In the genomic region with DNA sequence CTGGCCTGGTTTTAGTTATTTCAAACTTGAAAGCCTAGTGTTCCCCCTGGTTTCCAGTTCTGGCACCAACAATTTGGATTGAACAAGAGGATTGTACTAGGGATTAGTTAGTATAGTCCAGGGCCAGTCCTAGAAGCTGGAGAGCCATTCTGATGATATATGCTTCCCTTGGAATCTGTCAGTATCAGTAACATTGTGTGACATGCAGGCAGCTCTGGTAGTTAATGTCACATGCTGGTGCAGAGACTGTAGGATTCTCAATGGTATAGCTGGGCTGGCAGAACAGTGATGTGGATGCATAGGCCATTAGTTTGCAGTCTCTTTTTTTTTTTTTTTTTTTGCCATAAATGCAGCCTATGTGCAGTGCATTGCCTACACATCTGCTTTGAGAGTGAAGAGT, we compare ENCODE assay signal across 21 cellular contexts. TPM values are rescaled to one million over a fixed set of nuclear protein-coding genes. Genes with fewer than 3 reads are reported as not detected.
DNase-seq lines count a peak whose midpoint lies in the region; ATAC-seq, FAIRE-seq and TF ChIP-seq lines count a peak whose summit lies in the region.
"Had no signal": no experiment of that assay in that cellular context is flagged by ENCODE, and none has a peak within 500 bp of the region (broad histone marks: within the 10 kb centered on the region; RNA-seq: fewer than 3 reads in every experiment).

No MANE protein-coding gene starts in this region.

- H3K36me3 Mint-ChIP-seq in T-helper 17 cell (ENCODE audit: low read depth): peaks cover 5% of the 10 kb centered on the region
- H3K36me3 Mint-ChIP-seq in naive B cell: peaks cover 8 to 22% of the 10 kb centered on the region in 2 donors

- no peak for TF ChIP-seq CTCF in DND-41 (IDR thresholded peaks at IDR 0.05; ENCODE audit: borderline replicate concordance, extremely low read depth, low read length, poor library complexity, severe bottlenecking)

- no peaks in the 10 kb centered on the region for H3K27me3 ChIP-seq in BLaER1 treated with 17β-estradiol and CSF1 and Interleukin-3, amounts not matched to agents 10 nM and 100 nM
- H3K27me3 ChIP-seq in DND-41 (ENCODE audit: insufficient read depth, low read length, poor library complexity): no peaks in the 10 kb centered on the region
- H3K27me3 ChIP-seq: MG63, Peyer's patch had no signal

- H3K9me3 Mint-ChIP-seq in naive B cell: no peaks in the 10 kb centered on the region
- no peaks in the 10 kb centered on the region for H3K9me3 Mint-ChIP-seq in stimulated activated naive CD8-positive, alpha-beta T cell treated with anti-CD3 and anti-CD28 coated beads, Interleukin-15, amount 100 ng/mL, for 72 hours
- H3K9me3 Mint-ChIP-seq: GM23338 had no signal

- H3K27me3 Mint-ChIP-seq in T-helper 17 cell (no peaks in the 10 kb centered on the region), naive B cell (no peaks in the 10 kb centered on the region)
- H3K27me3 Mint-ChIP-seq in stimulated activated naive CD8-positive, alpha-beta T cell treated with anti-CD3 and anti-CD28 coated beads, Interleukin-15, amount 100 ng/mL, for 72 hours: no peaks in the 10 kb centered on the region

- no peaks in the 10 kb centered on the region for H3K9me3 ChIP-seq in BLaER1 treated with 17β-estradiol and CSF1 and Interleukin-3, amounts not matched to agents 10 nM and 100 nM (replicated peaks in 1 of 11)
- no peaks in the 10 kb centered on the region for H3K9me3 ChIP-seq in DND-41 (ENCODE audit: insufficient read depth, low read length, severe bottlenecking)
- no peaks in the 10 kb centered on the region for H3K9me3 ChIP-seq in T-helper 17 cell (ENCODE audit: control insufficient read depth, low read length, poor library complexity, severe bottlenecking)
- H3K9me3 ChIP-seq: MG63, Peyer's patch had no signal

- FAIRE-seq in GM19239 (lab: Jason Lieb, UNC): no peak

- peak overlapping the region; percentile 90 for H3K27ac Mint-ChIP-seq in T-helper 17 cell
- H3K27ac Mint-ChIP-seq in naive B cell: peak overlapping the region in 5 of 6 donors; percentile 40 to 100 (median 86)
- no peak overlapping the region for H3K27ac Mint-ChIP-seq in stimulated activated naive CD8-positive, alpha-beta T cell treated with anti-CD3 and anti-CD28 coated beads, Interleukin-15, amount 100 ng/mL, for 72 hours
- H3K27ac Mint-ChIP-seq: GM23338 had no signal

- H3K4me1 Mint-ChIP-seq in T-helper 17 cell: peaks cover 72% of the 10 kb centered on the region
- peaks cover 64 to 89% (median 87%) of the 10 kb centered on the region in 3 donors for H3K4me1 Mint-ChIP-seq in naive B cell
- H3K4me1 Mint-ChIP-seq in stimulated activated naive CD8-positive, alpha-beta T cell treated with anti-CD3 and anti-CD28 coated beads, Interleukin-15, amount 100 ng/mL, for 72 hours: peaks cover 98% of the 10 kb centered on the region

- DNase-seq in DND-41: no peak
- DNase-seq in T-helper 17 cell: no peak
- no peak for DNase-seq in naive B cell
- DNase-seq in stimulated activated naive CD8-positive, alpha-beta T cell treated with anti-CD3 and anti-CD28 coated beads, Interleukin-15, amount 100 ng/mL, for 72 hours: no peak
- DNase-seq in stimulated activated CD4-positive, alpha-beta T cell treated with anti-CD3 and anti-CD28 coated beads, Interleukin-2, amount 100 ng/mL, for 48 hours: no peak
- no peak for DNase-seq in GM19239 (ENCODE audit: insufficient read length, low spot score)
- no peak for DNase-seq in NAMALWA (ENCODE audit: low spot score)
- DNase-seq: AML-193, COR-L47, DMS153, KBM-7, MG63, NCI-H1105, NCI-H187, NCI-H446, NCI-H748 treated with DMSO at 0.1 percent for 48 hours, Peyer's patch, SHP77 had no signal

- 0 out of 22 replicates have a peak overlapping the region, but pooled peaks of 1 of the 11 experiments have one; percentile 3 for H3K27ac ChIP-seq in BLaER1 treated with 17β-estradiol and CSF1 and Interleukin-3, amounts not matched to agents 10 nM and 100 nM
- H3K27ac ChIP-seq in DND-41 (ENCODE audit: low read length): peak overlapping the region; percentile 75

- no peak overlapping the region for H3K9ac ChIP-seq in BLaER1 treated with 17β-estradiol and CSF1 and Interleukin-3, amounts not matched to agents 10 nM and 100 nM
- H3K9ac ChIP-seq in DND-41 (ENCODE audit: low read depth, low read length): peak overlapping the region; percentile 22; the same call in 1 of the 2 replicates

- H3K4me2 ChIP-seq in BLaER1 treated with 17β-estradiol and CSF1 and Interleukin-3, amounts not matched to agents 10 nM and 100 nM: peak overlapping the region in 10 of 11 experiments; percentile 54 to 78 (median 69); a peak in 20 of 22 replicates
- H3K4me2 ChIP-seq in DND-41 (ENCODE audit: insufficient read depth, low read length): peak overlapping the region; percentile 47; the same call in 1 of the 2 replicates
- H3K4me2 ChIP-seq: GM23338 had no signal

- peaks cover 72 to 97% (median 86%) of the 10 kb centered on the region in 10 experiments for H3K4me1 ChIP-seq in BLaER1 treated with 17β-estradiol and CSF1 and Interleukin-3, amounts not matched to agents 10 nM and 100 nM
- H3K4me1 ChIP-seq in DND-41 (ENCODE audit: insufficient read depth, low read length): peaks cover 42% of the 10 kb centered on the region

- peaks cover 25 to 88% (median 55%) of the 10 kb centered on the region in 11 experiments for H3K36me3 ChIP-seq in BLaER1 treated with 17β-estradiol and CSF1 and Interleukin-3, amounts not matched to agents 10 nM and 100 nM
- H3K36me3 ChIP-seq in DND-41 (ENCODE audit: insufficient read depth, low read length): peaks cover 23% of the 10 kb centered on the region
- H3K36me3 ChIP-seq: MG63 had no signal

- H3K4me3 ChIP-seq in BLaER1 treated with 17β-estradiol and CSF1 and Interleukin-3, amounts not matched to agents 10 nM and 100 nM: no peak overlapping the region
- H3K4me3 ChIP-seq in DND-41 (ENCODE audit: low read depth in 1 of 2, low read length in 2 of 2): no peak overlapping the region
- H3K4me3 ChIP-seq: GM23338, MG63 had no signal

- H2AFZ ChIP-seq in DND-41 (ENCODE audit: low read depth, low read length): no peak overlapping the region
- H2AFZ ChIP-seq: GM23338 had no signal

- ATAC-seq in DND-41 (ENCODE audit: insufficient read depth, low read depth) (no peak), T-helper 17 cell (no peak), naive B cell (ENCODE audit: low read depth in 2 of 2) (no peak)
- no peak for ATAC-seq in stimulated activated naive CD8-positive, alpha-beta T cell treated with anti-CD3 and anti-CD28 coated beads, Interleukin-15, amount 100 ng/mL, for 72 hours
- ATAC-seq: GM23338, SK-N-SH treated with all-trans-retinoic acid at 6 μM for 48 hours had no signal

- peaks cover 10 to 98% (median 45%) of the 10 kb centered on the region in 11 experiments; a peak in 19 of 22 replicates for H4K20me1 ChIP-seq in BLaER1 treated with 17β-estradiol and CSF1 and Interleukin-3, amounts not matched to agents 10 nM and 100 nM
- H4K20me1 ChIP-seq in DND-41 (ENCODE audit: insufficient read depth, low read length): peaks cover 25% of the 10 kb centered on the region

- H3K79me2 ChIP-seq in DND-41 (ENCODE audit: insufficient read depth, low read length): peaks cover 37% of the 10 kb centered on the region

- H3K4me3 Mint-ChIP-seq in T-helper 17 cell: peak overlapping the region; percentile 83
- peak overlapping the region; percentile 51 to 92 (median 86) for H3K4me3 Mint-ChIP-seq in naive B cell
- no peak overlapping the region for H3K4me3 Mint-ChIP-seq in stimulated activated naive CD8-positive, alpha-beta T cell treated with anti-CD3 and anti-CD28 coated beads, Interleukin-15, amount 100 ng/mL, for 72 hours
- H3K4me3 Mint-ChIP-seq: GM23338 had no signal

RNA-seq across cellular contexts. Expression of gene MGAT5, which starts 3.6 kb away (rescaled TPM):
- total RNA-seq in T-helper 17 cell: 100 to 1,000 TPM; 120 to 127 TPM
- polyA plus RNA-seq in naive B cell (ENCODE audit: low read depth in 6 of 6): 10 to 100 TPM in 5 of 6 donors, 1 to 10 TPM in 1; 9.7 to 41.3 (median 29.6) TPM

Comparison
In these comparisons a context has a peak if more than half of its experiments do, and no peak if none do; other contexts are left out.
1. H3K27ac Mint-ChIP-seq: peak in T-helper 17 cell (single experiment) and naive B cell (5 of 6); none in stimulated activated naive CD8-positive, alpha-beta T cell treated with anti-CD3 and anti-CD28 coated beads, Interleukin-15, amount 100 ng/mL, for 72 hours (0 of 2).
2. H3K4me3 Mint-ChIP-seq: peak in T-helper 17 cell (single experiment) and naive B cell (8 of 8); none in stimulated activated naive CD8-positive, alpha-beta T cell treated with anti-CD3 and anti-CD28 coated beads, Interleukin-15, amount 100 ng/mL, for 72 hours (0 of 2).